In the genomic region with DNA sequence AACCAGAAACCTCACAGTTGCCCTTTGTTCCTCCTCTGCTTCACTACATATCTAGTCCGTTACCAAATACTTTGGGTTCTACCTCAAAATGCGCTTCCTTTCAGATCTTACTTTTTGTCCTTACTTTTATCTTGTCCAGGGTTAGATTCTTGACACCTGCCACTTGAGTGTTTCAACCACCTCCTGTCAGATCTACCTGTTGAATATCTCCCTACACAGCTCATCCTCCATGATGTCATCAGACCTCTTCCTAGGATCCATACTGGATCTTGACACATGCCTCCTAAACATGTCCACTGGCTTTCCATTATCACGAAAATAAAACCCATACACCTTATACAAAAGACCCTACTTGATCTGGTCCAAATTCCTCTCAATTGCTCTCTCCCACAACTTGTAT, we compare ENCODE assay signal across 36 cellular contexts.
DNase-seq lines count a peak whose midpoint lies in the region; ATAC-seq, FAIRE-seq and TF ChIP-seq lines count a peak whose summit lies in the region.
"Had no signal": no experiment of that assay in that cellular context is flagged by ENCODE, and none has a peak within 500 bp of the region (broad histone marks: within the 10 kb centered on the region; RNA-seq: fewer than 3 reads in every experiment).

No MANE protein-coding gene starts in this region.

- no peaks in the 10 kb centered on the region for H3K27me3 ChIP-seq in HepG2 (ENCODE audit: control insufficient read depth in 1 of 2, insufficient read depth in 2 of 2, low read length in 2 of 2)
- no peaks in the 10 kb centered on the region for H3K27me3 ChIP-seq in right lobe of liver
- H3K27me3 ChIP-seq in esophagus muscularis mucosa, result peaks cover 0 to 3% (median 0%) of the 10 kb centered on the region in 4 donors
- H3K27me3 ChIP-seq: BE2C; BLaER1; BLaER1 treated with 17β-estradiol and CSF1 and Interleukin-3, amounts not matched to agents 10 nM and 100 nM had no signal

- H4K20me1 ChIP-seq in HepG2 (ENCODE audit: insufficient read depth, low read length), result no peaks in the 10 kb centered on the region
- H4K20me1 ChIP-seq: BLaER1; BLaER1 treated with 17β-estradiol and CSF1 and Interleukin-3, amounts not matched to agents 10 nM and 100 nM had no signal

- BruUV-seq in HepG2 (replicated peaks; lab: Mats Ljungman, UMichigan), result no TSS peak

- TF ChIP-seq EP300 in HepG2 (IDR thresholded peaks at IDR 0.05; ENCODE audit: low read depth in 2 of 2, low read length in 2 of 2) (no peak), HepG2 (CRISPR knock-in tag; IDR thresholded peaks at IDR 0.05; ENCODE audit: borderline replicate concordance) (no peak), esophagus muscularis mucosa (IDR thresholded peaks at IDR 0.05) (no peak)

- H3K9me3 ChIP-seq in HepG2 (ENCODE audit: low read length) (no peaks in the 10 kb centered on the region), right lobe of liver (no peaks in the 10 kb centered on the region), HEK293 (ENCODE audit: control insufficient read depth, insufficient read depth, low read depth, low read length) (no peaks in the 10 kb centered on the region), esophagus muscularis mucosa (no peaks in the 10 kb centered on the region)
- H3K9me3 ChIP-seq: A549; BE2C; BLaER1; BLaER1 treated with 17β-estradiol and CSF1 and Interleukin-3, amounts not matched to agents 10 nM and 100 nM; Caco-2 had no signal

- 12% methylated on average over 3 of the region's 3 CpGs for WGBS in HepG2 (ENCODE audit: low lambda C conversion rate)
- WGBS in right lobe of liver (ENCODE audit: insufficient coverage, low coverage, low lambda C conversion rate, missing lambda C conversion rate), result 77% methylated on average over 3 of the region's 3 CpGs
- WGBS in esophagus muscularis mucosa, result 97% methylated on average over 3 of the region's 3 CpGs

- H3K4me2 ChIP-seq in HepG2 (ENCODE audit: low read depth, low read length), result no peak overlapping the region
- H3K4me2 ChIP-seq: A549; BLaER1; BLaER1 treated with 17β-estradiol and CSF1 and Interleukin-3, amounts not matched to agents 10 nM and 100 nM had no signal

- peaks cover 8% of the 10 kb centered on the region for H3K27me3 Mint-ChIP-seq in activated CD4-positive, alpha-beta T cell treated with anti-CD3 and anti-CD28 coated beads, Interleukin-2, amount 10 ng/mL, durations not matched to agents 24 days and 14 days

- no peak for FAIRE-seq in HepG2 (lab: Jason Lieb, UNC)
- FAIRE-seq: A204.1, A549, D721Med had no signal

- TF ChIP-seq RAD21 in HepG2 (CRISPR knock-in tag; IDR thresholded peaks at IDR 0.05), result no peak

- H3K9me3 Mint-ChIP-seq in activated CD4-positive, alpha-beta T cell treated with anti-CD3 and anti-CD28 coated beads, Interleukin-2, amount 10 ng/mL, durations not matched to agents 24 days and 14 days, result no peaks in the 10 kb centered on the region
- H3K9me3 Mint-ChIP-seq: CD14-positive monocyte; CD4-positive, alpha-beta T cell; CD8-positive, alpha-beta memory T cell; CD8-positive, alpha-beta T cell had no signal

- H3K4me1 Mint-ChIP-seq in activated CD4-positive, alpha-beta T cell treated with anti-CD3 and anti-CD28 coated beads, Interleukin-2, amount 10 ng/mL, durations not matched to agents 24 days and 14 days, result no peaks in the 10 kb centered on the region
- H3K4me1 Mint-ChIP-seq: B cell; CD14-positive monocyte; CD4-positive, alpha-beta memory T cell; CD4-positive, CD25-positive, alpha-beta regulatory T cell; CD8-positive, alpha-beta memory T cell had no signal

- H3K4me3 Mint-ChIP-seq in activated CD4-positive, alpha-beta T cell treated with anti-CD3 and anti-CD28 coated beads, Interleukin-2, amount 10 ng/mL, durations not matched to agents 24 days and 14 days, result no peak overlapping the region
- H3K4me3 Mint-ChIP-seq: B cell; CD14-positive monocyte; CD4-positive, alpha-beta memory T cell; CD4-positive, alpha-beta T cell; CD4-positive, CD25-positive, alpha-beta regulatory T cell; CD8-positive, alpha-beta memory T cell; CD8-positive, alpha-beta T cell had no signal

- no peaks in the 10 kb centered on the region for H3K79me2 ChIP-seq in HepG2 (ENCODE audit: insufficient read depth, low read length)

- no peaks in the 10 kb centered on the region for H3K36me3 Mint-ChIP-seq in activated CD4-positive, alpha-beta T cell treated with anti-CD3 and anti-CD28 coated beads, Interleukin-2, amount 10 ng/mL, durations not matched to agents 24 days and 14 days (ENCODE audit: low read depth)
- H3K36me3 Mint-ChIP-seq: CD14-positive monocyte; CD4-positive, alpha-beta memory T cell; CD4-positive, CD25-positive, alpha-beta regulatory T cell; CD8-positive, alpha-beta memory T cell; CD8-positive, alpha-beta T cell had no signal

- no peak overlapping the region for H2AFZ ChIP-seq in HepG2 (ENCODE audit: low read length)

- CTCF ChIA-PET in HepG2 (lab: Yijun Ruan, JAX; ENCODE audit: low intra/inter-chr PET ratio, low total read pairs), result no interaction called here
- CTCF ChIA-PET in HEK293 (lab: Yijun Ruan, JAX), result interaction anchor here (0.6 to 1.0 kb wide), 3 partner anchors 8 to 449 kb away, joined by 3 read pairs; no protein-coding TSS in a partner anchor

- TF ChIP-seq POLR2A in HepG2 (IDR thresholded peaks at IDR 0.05; ENCODE audit: insufficient read depth in 1 of 2, low read depth in 2 of 2, low read length in 2 of 2) (no peak), right lobe of liver (IDR thresholded peaks at IDR 0.05) (no peak), esophagus muscularis mucosa (IDR thresholded peaks at IDR 0.05; ENCODE audit: low read depth) (no peak)

- ATAC-seq in HepG2, result no peak
- no peak for ATAC-seq in right lobe of liver
- ATAC-seq: A549; CD8-positive, alpha-beta T cell had no signal

- H3K27ac ChIP-seq in HepG2 (ENCODE audit: extremely low read length, insufficient read depth, low read length), result no peak overlapping the region
- H3K27ac ChIP-seq in right lobe of liver, result no peak overlapping the region
- H3K27ac ChIP-seq in HEK293 (ENCODE audit: extremely low read depth, low read depth, low read length), result no peak overlapping the region
- H3K27ac ChIP-seq in esophagus muscularis mucosa (replicated peaks in 1 of 4), result no peak overlapping the region
- H3K27ac ChIP-seq: 22Rv1; A549; BLaER1; BLaER1 treated with 17β-estradiol and CSF1 and Interleukin-3, amounts not matched to agents 10 nM and 100 nM; C4-2B had no signal

- H3K9ac ChIP-seq in HepG2 (ENCODE audit: insufficient read depth, low read depth, low read length), result no peak overlapping the region
- H3K9ac ChIP-seq: BLaER1; BLaER1 treated with 17β-estradiol and CSF1 and Interleukin-3, amounts not matched to agents 10 nM and 100 nM had no signal

- POLR2A ChIA-PET in HepG2 (lab: Yijun Ruan, JAX), result no interaction called here
- POLR2A ChIA-PET in HEK293 (lab: Yijun Ruan, JAX), result no interaction called here

- DNase-seq in activated CD4-positive, alpha-beta T cell treated with anti-CD3 and anti-CD28 coated beads, Interleukin-2, amount 10 ng/mL, durations not matched to agents 24 days and 14 days, result peak; percentile 11
- no peak for DNase-seq in activated CD4-positive, alpha-beta T cell treated with anti-CD3 and anti-CD28 coated beads, Interleukin-2, amount 50 U/mL, for 1 hour
- DNase-seq in HepG2 (ENCODE audit: low spot score), result no peak
- DNase-seq in right lobe of liver, result no peak
- DNase-seq in esophagus muscularis mucosa (ENCODE audit: extremely low spot score), result peak; percentile 50
- no peak for DNase-seq in DMS79 treated with DMSO at 0.1 percent for 48 hours (lab: John Stamatoyannopoulos, UW)
- DNase-seq in NCI-H748 (lab: John Stamatoyannopoulos, UW; ENCODE audit: unreplicated experiment), result no peak
- DNase-seq: 8988T; ACHN; AML-193; BE2C; C1 segment of cervical spinal cord; Caco-2; Calu3; CD4-positive, alpha-beta memory T cell; CD4-positive, alpha-beta T cell; CD4-positive, CD25-positive, alpha-beta regulatory T cell; CD8-positive, alpha-beta memory T cell; CD8-positive, alpha-beta T cell; COR-L47; DMS 273 treated with DMSO at 0.1 percent for 48 hours; DMS153; DMS53; DMS79; DND-41; EL had no signal

- in situ Hi-C loops in HepG2 (cut with HindIII; ENCODE audit: extremely low pct_ligation_motif_present, low pct_unique_long_range_greater_than_20kb), result no loop called here

- no peak for TF ChIP-seq CTCF in HepG2 (CRISPR knock-in tag; IDR thresholded peaks at IDR 0.05)
- TF ChIP-seq CTCF in right lobe of liver (IDR thresholded peaks at IDR 0.05), result no peak
- TF ChIP-seq CTCF in HEK293 (tag by site-specific recombination; IDR thresholded peaks at IDR 0.05), result no peak
- no peak for TF ChIP-seq CTCF in esophagus muscularis mucosa (IDR thresholded peaks at IDR 0.05)

- no peak overlapping the region for H3K27ac Mint-ChIP-seq in activated CD4-positive, alpha-beta T cell treated with anti-CD3 and anti-CD28 coated beads, Interleukin-2, amount 10 ng/mL, durations not matched to agents 24 days and 14 days
- H3K27ac Mint-ChIP-seq: B cell; CD14-positive monocyte; CD4-positive, alpha-beta memory T cell; CD4-positive, alpha-beta T cell; CD4-positive, CD25-positive, alpha-beta regulatory T cell; CD8-positive, alpha-beta memory T cell; CD8-positive, alpha-beta T cell had no signal

- H3K36me3 ChIP-seq in HepG2 (replicated peaks in 1 of 2; ENCODE audit: control insufficient read depth in 1 of 2, insufficient read depth in 2 of 2, low read length in 2 of 2), result no peaks in the 10 kb centered on the region
- no peaks in the 10 kb centered on the region for H3K36me3 ChIP-seq in right lobe of liver
- no peaks in the 10 kb centered on the region for H3K36me3 ChIP-seq in HEK293 (ENCODE audit: control insufficient read depth in 2 of 2, insufficient read depth in 1 of 2, low read length in 2 of 2)
- H3K36me3 ChIP-seq in esophagus muscularis mucosa, result no peaks in the 10 kb centered on the region
- H3K36me3 ChIP-seq: BE2C; BLaER1; BLaER1 treated with 17β-estradiol and CSF1 and Interleukin-3, amounts not matched to agents 10 nM and 100 nM had no signal

- H3K4me3 ChIP-seq in HepG2 (replicated peaks in 1 of 3; ENCODE audit: insufficient read depth in 1 of 3, low read depth in 2 of 3, low read length in 3 of 3) (no peak overlapping the region), right lobe of liver (no peak overlapping the region), HEK293 (ENCODE audit: low read depth, low read length) (no peak overlapping the region), esophagus muscularis mucosa (no peak overlapping the region)
- H3K4me3 ChIP-seq: A549; BLaER1; BLaER1 treated with 17β-estradiol and CSF1 and Interleukin-3, amounts not matched to agents 10 nM and 100 nM had no signal

- intact Hi-C loops in activated CD4-positive, alpha-beta T cell treated with anti-CD3 and anti-CD28 coated beads, Interleukin-2, amount 10 ng/mL, durations not matched to agents 24 days and 14 days (cut with micrococcal nuclease), result no loop called here
- intact Hi-C loops in HepG2 (cut with micrococcal nuclease; ENCODE audit: unreplicated experiment) (no loop called here), right lobe of liver (cut with DNase I) (no loop called here), esophagus muscularis mucosa (cut with DNase I) (no loop called here)

- H3K4me1 ChIP-seq in HepG2 (ENCODE audit: insufficient read depth, low read length) (no peaks in the 10 kb centered on the region), right lobe of liver (no peaks in the 10 kb centered on the region), HEK293 (ENCODE audit: control insufficient read depth, insufficient read depth, low read length) (no peaks in the 10 kb centered on the region), esophagus muscularis mucosa (no peaks in the 10 kb centered on the region)
- H3K4me1 ChIP-seq: A549, BE2C, Caco-2 had no signal

TF ChIP-seq in HEK293, 187 proteins besides CTCF, POLR2A, EP300 and RAD21 (continues in another document):
- peak; percentile 70 for TF ChIP-seq SCRT2 (tag by site-specific recombination; IDR thresholded peaks at IDR 0.05)

Comparison
In these comparisons a context has a peak if more than half of its experiments do, and no peak if none do; other contexts are left out.
1. DNase-seq: peak in activated CD4-positive, alpha-beta T cell treated with anti-CD3 and anti-CD28 coated beads, Interleukin-2, amount 10 ng/mL, durations not matched to agents 24 days and 14 days (single experiment) and esophagus muscularis mucosa (single experiment); none in activated CD4-positive, alpha-beta T cell treated with anti-CD3 and anti-CD28 coated beads, Interleukin-2, amount 50 U/mL, for 1 hour (single experiment), HepG2 (single experiment), right lobe of liver (0 of 3), DMS79 treated with DMSO at 0.1 percent for 48 hours (single experiment) and NCI-H748 (single experiment).